ENCODE assay signal across 1 cellular context in genomic region chr5:108670591-108671335, GRCh38.
A peak's percentile ranks its signal among the peaks of the same experiment; 100 is the strongest.
TF ChIP-seq lines count a peak whose summit lies in the region.

No MANE protein-coding gene starts in this region.

TF ChIP-seq in HEK293, 187 proteins besides CTCF, POLR2A, EP300 and RAD21:
- peak; percentile 99 for TF ChIP-seq PRDM10 (tag by site-specific recombination; IDR thresholded peaks at IDR 0.05)
- no peak for TF ChIP-seq ZNF292 (tag by site-specific recombination; IDR thresholded peaks at IDR 0.05; ENCODE audit: borderline replicate concordance, low read depth)
- TF ChIP-seq KLF16 (tag by site-specific recombination; IDR thresholded peaks at IDR 0.05), result no peak
- TF ChIP-seq ZFHX2 (tag by site-specific recombination; conservative IDR thresholded peaks at IDR 0.05), result peak; percentile 95
- no peak for TF ChIP-seq ZBTB17 (tag by site-specific recombination; IDR thresholded peaks at IDR 0.05)
- peak; percentile 93 for TF ChIP-seq EGR2 (tag by site-specific recombination; IDR thresholded peaks at IDR 0.05; ENCODE audit: low read depth)
- TF ChIP-seq ZNF302 (tag by site-specific recombination; IDR thresholded peaks at IDR 0.05; ENCODE audit: low read depth), result no peak
